2 cellular contexts compared by ENCODE assay signal in the genomic region with DNA sequence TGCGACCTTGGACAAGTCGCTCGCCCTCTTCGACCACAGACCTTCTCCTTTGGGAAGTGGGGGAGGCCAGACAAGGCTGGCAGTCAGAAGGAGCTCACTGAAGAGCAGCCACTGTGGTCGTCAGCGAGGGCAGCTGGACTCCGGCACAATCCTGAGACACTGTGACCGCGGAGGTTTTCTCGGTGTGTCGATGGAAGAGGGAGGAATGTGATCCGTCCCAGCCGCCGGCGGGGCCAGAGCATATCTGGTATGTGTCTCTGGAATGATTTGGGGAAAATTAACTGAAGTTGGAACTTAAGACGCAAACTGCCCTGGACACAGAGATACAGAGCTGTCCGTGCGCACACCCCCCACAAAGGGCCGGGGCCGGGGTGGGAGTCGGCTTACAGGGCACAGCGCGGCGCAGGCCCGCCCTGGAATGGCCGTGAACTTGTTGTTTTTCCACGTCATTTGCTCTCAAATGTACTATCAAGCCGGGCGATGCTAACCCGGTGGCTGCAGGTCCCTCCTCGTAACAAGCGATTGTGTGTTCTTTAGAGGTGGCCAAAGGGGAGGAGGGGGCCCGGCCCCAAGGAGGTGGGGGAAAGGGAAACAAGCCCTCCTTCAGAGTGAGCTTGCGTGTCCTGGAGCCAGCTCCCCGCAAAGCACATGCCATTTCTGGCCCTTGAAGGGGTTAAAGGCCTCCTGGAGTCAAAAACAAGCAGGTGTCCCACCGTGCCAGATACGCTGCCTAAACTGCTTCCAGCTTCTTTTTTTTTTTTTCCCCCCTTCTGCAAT.
TF ChIP-seq lines count a peak whose summit lies in the region.

No MANE protein-coding gene starts in this region.

TF ChIP-seq in endothelial cell of umbilical vein, 7 proteins besides CTCF, POLR2A, EP300 and RAD21 (continued from another document):
- TF ChIP-seq MYC (IDR thresholded peaks at IDR 0.05; ENCODE audit: low read depth, low read length) = no peak
TF ChIP-seq in endothelial cell of umbilical vein: peak in this region for 1.

TF ChIP-seq in SK-N-SH treated with all-trans-retinoic acid at 6 μM for 48 hours, 23 proteins besides CTCF, POLR2A, EP300 and RAD21 (continued from another document):
- no peak for TF ChIP-seq ZFP30 (CRISPR knock-in tag; IDR thresholded peaks at IDR 0.05)
TF ChIP-seq in SK-N-SH treated with all-trans-retinoic acid at 6 μM for 48 hours: peak in this region for 0.
